ENCODE assay signal across 22 cellular contexts in the genomic region with DNA sequence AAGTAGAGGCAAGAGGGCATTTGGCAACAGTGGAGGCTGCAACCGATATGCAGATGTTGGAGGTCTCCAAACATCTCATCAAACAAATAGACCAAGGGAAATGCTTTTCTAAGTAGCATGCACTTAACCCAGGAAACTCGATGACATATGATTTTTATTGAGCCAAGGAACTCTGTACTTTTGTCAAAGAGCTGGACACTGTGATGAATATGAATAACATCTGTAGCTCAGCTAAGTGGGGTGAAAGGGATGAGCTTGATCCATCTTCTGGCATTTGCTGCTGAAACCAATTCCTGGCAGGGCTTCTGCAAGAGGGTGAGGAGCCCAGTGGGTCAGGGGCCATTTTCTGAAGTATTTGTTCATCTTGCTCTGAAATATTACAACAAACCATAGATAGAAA.
"Had no signal": no experiment of that assay in that cellular context is flagged by ENCODE, and none has a peak within 500 bp of the region (broad histone marks: within the 10 kb centered on the region; RNA-seq: fewer than 3 reads in every experiment).

No MANE protein-coding gene starts in this region.

- DNase-seq: cerebellar nuclear complex; colonic mucosa; dermis blood vessel endothelial cell; esophagus squamous epithelium; head of caudate nucleus; hippocampal formation; left colon; mesendoderm; naive B cell; nephron progenitor cell; retina; right lobe of liver; stimulated activated CD4-positive, alpha-beta T cell treated with anti-CD3 and anti-CD28 coated beads, Interleukin-2, amount 100 ng/mL, for 24 hours; stimulated activated CD4-positive, alpha-beta T cell treated with anti-CD3 and anti-CD28 coated beads, Interleukin-4, amount 100 ng/mL, for 4 hours; stimulated activated naive B cell treated with anti-CD40 and anti-IgM and Interleukin-4, amounts not matched to agents 10 μg/mL and 1 μg/mL and 100 μg/mL, for 72 hours; stimulated activated naive CD8-positive, alpha-beta T cell treated with anti-CD3 and anti-CD28 coated beads, Interleukin-15, amount 100 ng/mL, for 72 hours; substantia nigra; trophoblast cell; uterus had no signal

- H3K36me3 ChIP-seq: colonic mucosa, esophagus squamous epithelium, prostate gland, right lobe of liver, uterus had no signal

- H3K27me3 ChIP-seq: colonic mucosa, esophagus squamous epithelium, right lobe of liver, uterus had no signal

- H3K4me3 ChIP-seq: colonic mucosa, esophagus squamous epithelium, prostate gland, right lobe of liver, skin epidermis, uterus had no signal

- H3K4me1 ChIP-seq: colonic mucosa, esophagus squamous epithelium, parathyroid adenoma, prostate gland, right lobe of liver had no signal

- ATAC-seq: left colon; right lobe of liver; stimulated activated naive B cell treated with anti-CD40 and anti-IgM and Interleukin-4, amounts not matched to agents 10 μg/mL and 1 μg/mL and 100 μg/mL, for 72 hours; stimulated activated naive CD8-positive, alpha-beta T cell treated with anti-CD3 and anti-CD28 coated beads, Interleukin-15, amount 100 ng/mL, for 72 hours had no signal

- H3K9me3 ChIP-seq: colonic mucosa, prostate gland, right lobe of liver, uterus had no signal

- H3K27ac ChIP-seq: colonic mucosa, esophagus squamous epithelium, parathyroid adenoma, prostate gland, right lobe of liver, uterus had no signal

- H3K9ac ChIP-seq: parathyroid adenoma had no signal
